Comparison of ENCODE assay signal across 8 cellular contexts in genomic region chr3:113695426-113695817, GRCh38. TPM values are rescaled to one million over a fixed set of nuclear protein-coding genes. Genes with fewer than 3 reads are reported as not detected.
DNase-seq lines count a peak whose midpoint lies in the region; ATAC-seq, FAIRE-seq and TF ChIP-seq lines count a peak whose summit lies in the region.

No MANE protein-coding gene starts in this region.

- H3K27me3 ChIP-seq in CD4-positive, alpha-beta memory T cell (ENCODE audit: insufficient read depth, low read length), result no peaks in the 10 kb centered on the region
- H3K27me3 ChIP-seq in KMS-11 (ENCODE audit: insufficient read depth, low read depth) (no peaks in the 10 kb centered on the region), mucosa of rectum (ENCODE audit: control insufficient read depth in 2 of 2, insufficient read depth in 2 of 2, low read length in 2 of 2) (no peaks in the 10 kb centered on the region)

- H3K9me3 ChIP-seq in CD4-positive, alpha-beta memory T cell (ENCODE audit: control insufficient read depth in 1 of 2, low read length in 2 of 2), result no peaks in the 10 kb centered on the region
- no peaks in the 10 kb centered on the region for H3K9me3 ChIP-seq in mucosa of rectum (ENCODE audit: control insufficient read depth in 2 of 2, low read length in 2 of 2)

- no peak for FAIRE-seq in D721Med (lab: Jason Lieb, UNC)

- peaks cover 46% of the 10 kb centered on the region for H3K4me1 ChIP-seq in CD4-positive, alpha-beta memory T cell (ENCODE audit: insufficient read depth, low read length)
- peaks cover 17% of the 10 kb centered on the region for H3K4me1 ChIP-seq in KMS-11 (ENCODE audit: low read depth, poor library complexity, severe bottlenecking)
- peaks cover 13 to 27% of the 10 kb centered on the region in 2 donors for H3K4me1 ChIP-seq in mucosa of rectum (ENCODE audit: control insufficient read depth in 2 of 2, insufficient read depth in 2 of 2, low read length in 2 of 2)

- H3K27ac ChIP-seq in CD4-positive, alpha-beta memory T cell (ENCODE audit: low read depth, low read length), result peak overlapping the region; percentile 82
- H3K27ac ChIP-seq in KMS-11 (peak overlapping the region; percentile 66), mucosa of rectum (ENCODE audit: low read depth in 2 of 2, low read length in 2 of 2) (peak overlapping the region; percentile 97)

- H3K36me3 Mint-ChIP-seq in CD4-positive, alpha-beta memory T cell, result peaks cover 4 to 5% of the 10 kb centered on the region in 2 donors

- H3K27ac Mint-ChIP-seq in CD4-positive, alpha-beta memory T cell, result peak overlapping the region; percentile 87 to 99 (median 98)

- TF ChIP-seq CTCF in KMS-11 (conservative IDR thresholded peaks at IDR 0.05; ENCODE audit: low read depth, low read length), result no peak
- no peak for TF ChIP-seq CTCF in D721Med (IDR thresholded peaks at IDR 0.05; ENCODE audit: insufficient read depth, missing control alignments)

- POLR2A ChIA-PET in CD4-positive, alpha-beta memory T cell (lab: Charles Lee; ENCODE audit: partially characterized antibody), result interaction anchor here (1.1 to 7.8 kb wide), 6 partner anchors 24 to 1133 kb away, joined by 3 to 87 read pairs (median 6); partner anchors contain the start of genes ATG3, ATP6V1A, CCDC191 and NAA50

- H2AFZ ChIP-seq in KMS-11 (ENCODE audit: low read depth), result peak overlapping the region; percentile 90

- H3K9me3 Mint-ChIP-seq in CD4-positive, alpha-beta memory T cell, result peaks cover 0 to 2% (median 0%) of the 10 kb centered on the region in 8 donors

- CTCF ChIA-PET in CD4-positive, alpha-beta memory T cell (lab: Charles Lee; ENCODE audit: partially characterized antibody), result interaction anchor here (0.7 to 3.1 kb wide), 4 partner anchors 48 to 142 kb away, joined by 3 to 20 read pairs (median 5); partner anchors contain the start of gene ATP6V1A

- H3K9ac ChIP-seq in KMS-11 (peak overlapping the region; percentile 74), mucosa of rectum (ENCODE audit: low read depth in 1 of 2, low read length in 2 of 2) (peak overlapping the region; percentile 84 to 88)

- no peaks in the 10 kb centered on the region for H4K20me1 ChIP-seq in KMS-11 (ENCODE audit: insufficient read depth)

- H3K4me3 Mint-ChIP-seq in CD4-positive, alpha-beta memory T cell, result peak overlapping the region; percentile 96 to 100 (median 98)

- peak overlapping the region; percentile 62 to 71 for H3K4me3 ChIP-seq in CD4-positive, alpha-beta memory T cell (ENCODE audit: low read length in 2 of 2)
- H3K4me3 ChIP-seq in KMS-11 (IDR thresholded peaks at IDR 0.05; ENCODE audit: insufficient read depth, low read depth, low read length) (peak overlapping the region; percentile 94), mucosa of rectum (ENCODE audit: low read length in 2 of 2) (peak overlapping the region; percentile 83 to 93)

- H3K36me3 ChIP-seq in CD4-positive, alpha-beta memory T cell (ENCODE audit: insufficient read depth, low read length), result no peaks in the 10 kb centered on the region
- no peaks in the 10 kb centered on the region for H3K36me3 ChIP-seq in KMS-11 (ENCODE audit: insufficient read depth)
- no peaks in the 10 kb centered on the region for H3K36me3 ChIP-seq in mucosa of rectum (ENCODE audit: control insufficient read depth in 2 of 2, insufficient read depth in 2 of 2, low read length in 2 of 2)

- DNase-seq in CD4-positive, alpha-beta memory T cell, result peak in 1 of 5 donors; percentile 1
- DNase-seq in cerebellar cortex (ENCODE audit: low spot score), result peak; percentile 14
- DNase-seq in SHP77 treated with DMSO at 0.1 percent for 48 hours (lab: John Stamatoyannopoulos, UW), result no peak
- DNase-seq in D721Med (ENCODE audit: insufficient read length, low spot score), result no peak
- DNase-seq in activated CD4-positive, CD25-positive, alpha-beta regulatory T cell treated with anti-CD3 and anti-CD28 coated beads, Interleukin-2, amount 50 U/mL, for 72 hours, result no peak

- intact Hi-C loops in CD4-positive, alpha-beta memory T cell (cut with micrococcal nuclease), result no loop called here

- peaks cover 8% of the 10 kb centered on the region; the same call in 1 of the 2 replicates for H3K79me2 ChIP-seq in KMS-11 (ENCODE audit: insufficient read depth, low read depth)

- H3K27me3 Mint-ChIP-seq in CD4-positive, alpha-beta memory T cell, result no peaks in the 10 kb centered on the region

- peaks cover 21 to 33% (median 25%) of the 10 kb centered on the region in 4 donors for H3K4me1 Mint-ChIP-seq in CD4-positive, alpha-beta memory T cell

- H3K4me2 ChIP-seq in KMS-11, result peak overlapping the region; percentile 76

- ATAC-seq in HG03159 (IDR thresholded peaks at IDR 0.05; ENCODE audit: unreplicated experiment), result no peak

RNA-seq across cellular contexts. Expression of gene USF3, which starts 1.0 kb away (rescaled TPM):
- 10 to 100 TPM; 23.3 to 23.7 TPM for total RNA-seq in CD4-positive, alpha-beta memory T cell
- 1 to 10 TPM; 1.4 to 5.8 TPM for polyA plus RNA-seq in CD4-positive, alpha-beta memory T cell

RNA-seq across cellular contexts. Expression of gene NAA50, which starts 50.6 kb away (rescaled TPM):
- total RNA-seq in CD4-positive, alpha-beta memory T cell, result 10 to 100 TPM; 65.1 to 69.9 TPM
- polyA plus RNA-seq in CD4-positive, alpha-beta memory T cell, result 10 to 100 TPM; 77.5 to 77.7 TPM

RNA-seq across cellular contexts. Expression of gene ATP6V1A, which starts 51.4 kb away (rescaled TPM):
- total RNA-seq in CD4-positive, alpha-beta memory T cell, result 10 to 100 TPM; 24.1 to 26.1 TPM
- 10 to 100 TPM; 22.7 to 26.6 TPM for polyA plus RNA-seq in CD4-positive, alpha-beta memory T cell
